ENCODE assay signal across 16 cellular contexts in the genomic region with DNA sequence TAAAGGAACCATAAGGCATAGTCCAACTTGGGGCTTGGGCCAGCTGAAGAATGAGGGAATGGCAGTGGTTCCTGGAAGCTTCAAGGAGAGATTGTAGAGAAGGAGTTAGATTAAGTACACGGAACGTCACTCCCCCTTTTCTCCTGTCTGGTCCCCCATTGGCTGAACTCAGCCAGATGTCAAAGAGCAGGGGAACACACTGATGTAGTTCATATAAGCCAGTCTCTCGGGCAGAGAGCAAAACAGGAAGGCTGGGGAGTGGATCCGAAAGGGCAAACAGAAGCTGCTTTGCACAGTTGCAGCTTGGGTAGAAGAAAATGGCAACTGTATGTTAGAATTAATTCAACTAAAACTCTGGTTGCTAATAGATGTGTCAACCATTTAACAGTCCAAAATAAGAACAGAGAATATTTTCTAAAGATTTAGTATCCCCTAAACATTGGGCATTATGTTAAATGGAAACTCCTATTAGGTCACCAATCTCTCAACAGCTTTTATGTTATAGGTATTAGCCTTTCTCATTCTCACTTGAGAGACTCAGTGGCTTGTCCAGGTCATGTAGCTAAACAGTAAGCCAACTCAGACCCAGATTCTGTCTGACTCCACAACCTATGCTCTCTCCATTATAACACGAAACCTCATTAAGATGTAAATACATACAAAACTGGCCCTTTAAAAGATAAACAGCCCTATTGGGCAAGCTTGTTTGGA.
DNase-seq lines count a peak whose midpoint lies in the region; ATAC-seq and TF ChIP-seq lines count a peak whose summit lies in the region.
"Had no signal": no experiment of that assay in that cellular context is flagged by ENCODE, and none has a peak within 500 bp of the region (broad histone marks: within the 10 kb centered on the region; RNA-seq: fewer than 3 reads in every experiment).

No MANE protein-coding gene starts in this region.

- TF ChIP-seq POLR2A in right lobe of liver (IDR thresholded peaks at IDR 0.05): no peak

- H3K9me3 ChIP-seq in MM.1S (replicated peaks; ENCODE audit: insufficient read depth, low read length) (no peaks in the 10 kb centered on the region), right lobe of liver (no peaks in the 10 kb centered on the region)

- DNase-seq in DMS53 (lab: John Stamatoyannopoulos, UW): peak; percentile 40
- no peak for DNase-seq in DMS53 treated with DMSO at 0.1 percent for 48 hours (lab: John Stamatoyannopoulos, UW; ENCODE audit: unreplicated experiment)
- no peak for DNase-seq in MM.1S
- no peak for DNase-seq in right lobe of liver
- DNase-seq in COR-L47 (lab: John Stamatoyannopoulos, UW): no peak
- DNase-seq in GM20000 (ENCODE audit: low spot score): no peak
- no peak for DNase-seq in foreskin melanocyte
- DNase-seq: CD4-positive, alpha-beta memory T cell; GF-D8; NCI-H1436; NCI-H2171 treated with DMSO at 0.1 percent for 48 hours; NCI-H748 treated with DMSO at 0.1 percent for 48 hours; SIG-M5 had no signal

- no peak overlapping the region for H3K4me3 ChIP-seq in MM.1S (ENCODE audit: low read length)
- H3K4me3 ChIP-seq in right lobe of liver: no peak overlapping the region
- H3K4me3 ChIP-seq: K562 had no signal

- H3K36me3 ChIP-seq in MM.1S (replicated peaks; ENCODE audit: insufficient read depth, low read length) (no peaks in the 10 kb centered on the region), right lobe of liver (no peaks in the 10 kb centered on the region)

- 63% methylated on average over 5 of the region's 5 CpGs for WGBS in right lobe of liver (ENCODE audit: insufficient coverage, low coverage, low lambda C conversion rate, missing lambda C conversion rate)

- H3K79me2 ChIP-seq in MM.1S (ENCODE audit: low read length): no peaks in the 10 kb centered on the region

- 0 out of 2 replicates have a peak overlapping the region, but pooled peaks have one; percentile 15 for H2AFZ ChIP-seq in MM.1S (ENCODE audit: low read length)

- H3F3A ChIP-seq in MM.1S (ENCODE audit: insufficient read depth, low read length): peaks cover 10% of the 10 kb centered on the region

- H3K4me1 ChIP-seq in MM.1S (ENCODE audit: low read length): peaks cover 23% of the 10 kb centered on the region
- peaks cover 0 to 54% (median 4%) of the 10 kb centered on the region in 4 donors for H3K4me1 ChIP-seq in right lobe of liver

- intact Hi-C loops in right lobe of liver (cut with DNase I): no loop called here

- H3K27ac ChIP-seq in MM.1S (ENCODE audit: low read length) (peak overlapping the region; percentile 44; the same call in 1 of the 2 replicates), right lobe of liver (peak overlapping the region in 2 of 3 donors; percentile 71 to 75)
- H3K27ac ChIP-seq: 22Rv1 had no signal

- H4K20me1 ChIP-seq in MM.1S (ENCODE audit: insufficient read depth, low read length): no peaks in the 10 kb centered on the region

- TF ChIP-seq CTCF in MM.1S (IDR thresholded peaks at IDR 0.05; ENCODE audit: low read length): no peak
- no peak for TF ChIP-seq CTCF in right lobe of liver (IDR thresholded peaks at IDR 0.05)
- TF ChIP-seq CTCF in GM20000 (IDR thresholded peaks at IDR 0.05; ENCODE audit: extremely low read depth, missing control alignments): no peak

- no peak overlapping the region for H3K9ac ChIP-seq in MM.1S (ENCODE audit: low read length)

- peak overlapping the region; percentile 19; the same call in 1 of the 2 replicates for H3K4me2 ChIP-seq in MM.1S (ENCODE audit: low read depth, low read length)

- H3K27me3 ChIP-seq in MM.1S (replicated peaks; ENCODE audit: insufficient read depth, low read length) (no peaks in the 10 kb centered on the region), right lobe of liver (no peaks in the 10 kb centered on the region)

- no peak for ATAC-seq in right lobe of liver
- no peak for ATAC-seq in activated CD4-positive, CD25-positive, alpha-beta regulatory T cell treated with anti-CD3 and anti-CD28 coated beads, Interleukin-2, amount 50 U/mL, for 24 hours
- ATAC-seq: K562 had no signal

- no peaks in the 10 kb centered on the region for H3K9me2 ChIP-seq in MM.1S (replicated peaks; ENCODE audit: insufficient read depth, low read length)
